In the genomic region with DNA sequence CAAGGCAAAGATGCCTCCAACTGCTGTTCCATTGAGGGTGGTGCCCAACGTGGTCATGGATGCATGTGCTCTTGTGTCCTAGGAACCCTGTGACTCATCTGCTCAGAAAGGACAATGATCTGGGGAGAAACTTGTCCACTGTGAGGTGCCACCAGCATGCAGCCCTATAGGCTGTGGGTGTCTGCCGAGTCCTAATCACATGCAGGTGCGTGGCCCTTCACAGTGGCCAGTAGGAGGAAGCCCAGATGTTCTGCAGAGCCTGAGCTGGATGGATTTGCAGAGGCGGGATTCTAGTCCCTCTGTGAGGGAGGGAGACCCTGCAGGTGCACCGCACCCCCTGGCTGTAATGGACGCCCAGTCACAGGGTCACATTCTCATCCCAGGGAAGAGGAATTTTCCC, we compare ENCODE assay signal across 8 cellular contexts. TPM values are rescaled to one million over a fixed set of nuclear protein-coding genes. Genes with fewer than 3 reads are reported as not detected.
"Had no signal": no experiment of that assay in that cellular context is flagged by ENCODE, and none has a peak within 500 bp of the region (broad histone marks: within the 10 kb centered on the region; RNA-seq: fewer than 3 reads in every experiment).

No MANE protein-coding gene starts in this region.

- H3K4me3 ChIP-seq: GM23338, K562 had no signal

- H3K27ac Mint-ChIP-seq: GM23338, H9, HFFc6 had no signal

- H3K4me3 Mint-ChIP-seq: GM23338, H9, HFFc6 had no signal

- H3K27ac ChIP-seq: HL-60 had no signal

- H3K9me3 Mint-ChIP-seq: GM23338, H9, HFFc6 had no signal

- DNase-seq: H9, HCEC 1CT, HFFc6, IMR-90, KG1 had no signal

- ATAC-seq: GM23338, K562 had no signal

RNA-seq across cellular contexts. Expression of a gene that starts 13.8 kb away (rescaled TPM):
- total RNA-seq: K562 had no signal
